Comparison of ENCODE assay signal across 28 cellular contexts in genomic region chr19:44649578-44650145, GRCh38. TPM values are rescaled to one million over a fixed set of nuclear protein-coding genes. Genes with fewer than 3 reads are reported as not detected.
DNase-seq lines count a peak whose midpoint lies in the region; ATAC-seq and TF ChIP-seq lines count a peak whose summit lies in the region.
"Had no signal": no experiment of that assay in that cellular context is flagged by ENCODE, and none has a peak within 500 bp of the region (broad histone marks: within the 10 kb centered on the region; RNA-seq: fewer than 3 reads in every experiment).

No MANE protein-coding gene starts in this region.

- H3K27ac Mint-ChIP-seq in Caco-2 (ENCODE audit: unreplicated experiment) = peak overlapping the region; percentile 72
- H3K27ac Mint-ChIP-seq: activated CD8-positive, alpha-beta T cell treated with anti-CD3 and anti-CD28 coated beads, Interleukin-2, amount 10 ng/mL, durations not matched to agents 7 days and 5 days; activated naive CD4-positive, alpha-beta T cell treated with anti-CD3 and anti-CD28 coated beads, Interleukin-2, amount 10 ng/mL, durations not matched to agents 7 days and 5 days; activated T-helper 17 cell treated with anti-CD3 and anti-CD28 coated beads, Interleukin-2, amount 50 U/mL, for 72 hours; memory B cell; stimulated activated naive CD8-positive, alpha-beta T cell treated with anti-CD3 and anti-CD28 coated beads, Interleukin-15, amount 100 ng/mL, for 72 hours had no signal

- H3K36me3 ChIP-seq in Caco-2 (ENCODE audit: control insufficient read depth, insufficient read depth, low read length) = peaks cover 22% of the 10 kb centered on the region

- no peaks in the 10 kb centered on the region for H3K27me3 ChIP-seq in Caco-2 (replicated peaks; ENCODE audit: control insufficient read depth, insufficient read depth, low read length)
- H3K27me3 ChIP-seq: BLaER1, brain microvascular endothelial cell, hepatocyte, pancreas, vagina had no signal

- H3K4me3 Mint-ChIP-seq in Caco-2 (ENCODE audit: unreplicated experiment) = no peak overlapping the region
- H3K4me3 Mint-ChIP-seq: activated CD8-positive, alpha-beta T cell treated with anti-CD3 and anti-CD28 coated beads, Interleukin-2, amount 10 ng/mL, durations not matched to agents 7 days and 5 days; activated naive CD4-positive, alpha-beta T cell treated with anti-CD3 and anti-CD28 coated beads, Interleukin-2, amount 10 ng/mL, durations not matched to agents 7 days and 5 days; activated T-helper 17 cell treated with anti-CD3 and anti-CD28 coated beads, Interleukin-2, amount 50 U/mL, for 72 hours; H9; memory B cell; stimulated activated naive CD8-positive, alpha-beta T cell treated with anti-CD3 and anti-CD28 coated beads, Interleukin-15, amount 100 ng/mL, for 72 hours had no signal

- intact Hi-C loops in Caco-2 (cut with micrococcal nuclease; ENCODE audit: unreplicated experiment) = no loop called here
- intact Hi-C loops in left ventricle myocardium superior (cut with micrococcal nuclease) = no loop called here
- intact Hi-C loops in posterior vena cava (cut with DNase I) = no loop called here

- peaks cover 12% of the 10 kb centered on the region for H3K4me1 Mint-ChIP-seq in Caco-2 (ENCODE audit: low read depth, unreplicated experiment)
- H3K4me1 Mint-ChIP-seq: activated T-helper 17 cell treated with anti-CD3 and anti-CD28 coated beads, Interleukin-2, amount 50 U/mL, for 72 hours had no signal

- POLR2A ChIA-PET in Caco-2 (lab: Charles Lee) = no interaction called here

- no TSS peak for BruUV-seq in Caco-2 (replicated peaks; lab: Mats Ljungman, UMichigan)

- H3K4me3 ChIP-seq in Caco-2 (ENCODE audit: low read depth, low read length) = no peak overlapping the region
- H3K4me3 ChIP-seq: BLaER1, hepatocyte, pancreas, thoracic aorta, vagina had no signal

- no peaks in the 10 kb centered on the region for H3K9me3 Mint-ChIP-seq in Caco-2 (ENCODE audit: unreplicated experiment)
- H3K9me3 Mint-ChIP-seq: activated naive CD4-positive, alpha-beta T cell treated with anti-CD3 and anti-CD28 coated beads, Interleukin-2, amount 10 ng/mL, durations not matched to agents 7 days and 5 days; activated T-helper 17 cell treated with anti-CD3 and anti-CD28 coated beads, Interleukin-2, amount 50 U/mL, for 72 hours; H9; memory B cell; stimulated activated naive CD8-positive, alpha-beta T cell treated with anti-CD3 and anti-CD28 coated beads, Interleukin-15, amount 100 ng/mL, for 72 hours had no signal

- H3K36me3 Mint-ChIP-seq in Caco-2 (ENCODE audit: insufficient read depth, unreplicated experiment) = peaks cover 94% of the 10 kb centered on the region
- H3K36me3 Mint-ChIP-seq: activated naive CD4-positive, alpha-beta T cell treated with anti-CD3 and anti-CD28 coated beads, Interleukin-2, amount 10 ng/mL, durations not matched to agents 7 days and 5 days; memory B cell had no signal

- no peaks in the 10 kb centered on the region for H3K27me3 Mint-ChIP-seq in Caco-2 (ENCODE audit: insufficient read depth, unreplicated experiment)
- H3K27me3 Mint-ChIP-seq: stimulated activated naive CD8-positive, alpha-beta T cell treated with anti-CD3 and anti-CD28 coated beads, Interleukin-15, amount 100 ng/mL, for 72 hours had no signal

- TF ChIP-seq CTCF in Caco-2 (IDR thresholded peaks at IDR 0.05; ENCODE audit: insufficient read depth in 1 of 2, low read depth in 1 of 2, low read length in 1 of 2, severe bottlenecking in 1 of 2, unreplicated experiment in 1 of 2) = no peak

- peak; percentile 6 for ATAC-seq in left ventricle myocardium superior
- ATAC-seq: activated CD8-positive, alpha-beta T cell treated with anti-CD3 and anti-CD28 coated beads, Interleukin-2, amount 10 ng/mL, durations not matched to agents 7 days and 5 days; pancreas; stimulated activated naive CD8-positive, alpha-beta T cell treated with anti-CD3 and anti-CD28 coated beads, Interleukin-15, amount 100 ng/mL, for 72 hours had no signal

- CTCF ChIA-PET in Caco-2 (lab: Charles Lee) = interaction anchor here (0.7 to 1.3 kb wide), 2 partner anchors 39 to 47 kb away, joined by 4 to 6 read pairs; no protein-coding TSS in a partner anchor

- H3K4me1 ChIP-seq in Caco-2 = peaks cover 8% of the 10 kb centered on the region; the same call in 1 of the 2 replicates

- DNase-seq in Caco-2 = no peak
- peak; percentile 48 for DNase-seq in NCI-H2029 (lab: John Stamatoyannopoulos, UW)
- no peak for DNase-seq in left ventricle myocardium superior
- peak; percentile 76 for DNase-seq in posterior vena cava (ENCODE audit: low spot score)
- DNase-seq in NCI-H446 (lab: John Stamatoyannopoulos, UW) = no peak
- DNase-seq in SIG-M5 (lab: John Stamatoyannopoulos, UW) = no peak
- no peak for DNase-seq in cerebellar cortex (ENCODE audit: low spot score)
- DNase-seq: activated CD4-positive, alpha-beta T cell treated with anti-CD3 and anti-CD28 coated beads for 4 hours; activated CD8-positive, alpha-beta T cell treated with anti-CD3 and anti-CD28 coated beads, Interleukin-2, amount 10 ng/mL, durations not matched to agents 7 days and 5 days; activated naive CD4-positive, alpha-beta T cell treated with anti-CD3 and anti-CD28 coated beads, Interleukin-2, amount 10 ng/mL, durations not matched to agents 7 days and 5 days; amniotic stem cell; brain microvascular endothelial cell; DMS79; H9; Karpas-422; NCI-H1436 treated with DMSO at 0.1 percent for 48 hours; NCI-H524; PC-3; retina; stimulated activated naive CD8-positive, alpha-beta T cell treated with anti-CD3 and anti-CD28 coated beads, Interleukin-15, amount 100 ng/mL, for 72 hours had no signal

- no peaks in the 10 kb centered on the region for H3K9me3 ChIP-seq in Caco-2
- H3K9me3 ChIP-seq: BLaER1, pancreas, thoracic aorta, vagina had no signal

RNA-seq across cellular contexts. Expression of gene PVR, which starts 6.0 kb away (rescaled TPM):
- 86.5 and 93.8 TPM in 2 replicates for total RNA-seq in Caco-2 (2022)
- 40.7 TPM for total RNA-seq in left ventricle myocardium superior
- total RNA-seq in posterior vena cava = 10 to 100 TPM; 22.4 to 35.6 TPM

RNA-seq across cellular contexts. Expression of gene CEACAM19, which starts 21.6 kb away (rescaled TPM):
- 2.9 and 3.3 TPM in 2 replicates for total RNA-seq in Caco-2 (2022)
- total RNA-seq in left ventricle myocardium superior = 4.2 TPM
- 1 to 10 TPM; 4.1 to 7.8 TPM for total RNA-seq in posterior vena cava

RNA-seq across cellular contexts. Expression of gene IGSF23, which starts 36.3 kb away (rescaled TPM):
- total RNA-seq in Caco-2 (2022) (3.9 and 6.8 TPM in 2 replicates), left ventricle myocardium superior (not detected), posterior vena cava (not detected)
- total RNA-seq: activated CD8-positive, alpha-beta T cell treated with anti-CD3 and anti-CD28 coated beads, Interleukin-2, amount 10 ng/mL, durations not matched to agents 7 days and 5 days; activated T-helper 17 cell treated with anti-CD3 and anti-CD28 coated beads, Interleukin-2, amount 50 U/mL, for 72 hours; frontal cortex; H9; PC-3; thoracic aorta; vagina had no signal

RNA-seq across cellular contexts. Expression of gene CEACAM16, which starts 49.3 kb away (rescaled TPM):
- total RNA-seq in Caco-2 (2022) (not detected in 2 replicates), left ventricle myocardium superior (not detected), posterior vena cava (not detected)
- total RNA-seq: activated CD8-positive, alpha-beta T cell treated with anti-CD3 and anti-CD28 coated beads, Interleukin-2, amount 10 ng/mL, durations not matched to agents 7 days and 5 days; activated T-helper 17 cell treated with anti-CD3 and anti-CD28 coated beads, Interleukin-2, amount 50 U/mL, for 72 hours; frontal cortex; H9; PC-3; thoracic aorta; vagina had no signal

Comparison
In these comparisons a context has a peak if more than half of its experiments do, and no peak if none do; other contexts are left out.
1. DNase-seq: peak in NCI-H2029 (single experiment) and posterior vena cava (single experiment); none in Caco-2 (0 of 2), left ventricle myocardium superior (single experiment), NCI-H446 (0 of 2), SIG-M5 (single experiment) and cerebellar cortex (single experiment).